ENCODE assay signal across 8 cellular contexts in genomic region chr3:44339181-44339741, GRCh38. TPM values are rescaled to one million over a fixed set of nuclear protein-coding genes. Genes with fewer than 3 reads are reported as not detected.
DNase-seq lines count a peak whose midpoint lies in the region; ATAC-seq and TF ChIP-seq lines count a peak whose summit lies in the region.

No MANE protein-coding gene starts in this region.

- H3K27me3 ChIP-seq in stomach = no peaks in the 10 kb centered on the region

- no peaks in the 10 kb centered on the region for H3K36me3 ChIP-seq in stomach

- intact Hi-C loops in activated T-helper 1 cell treated with anti-CD3 and anti-CD28 coated beads, Interleukin-12 subunit alpha, Interleukin-12 subunit beta, Interleukin-2, Interleukin-4 antibody, amounts not matched to agents 30 ng/mL and 10 ng/mL and 1 ng/mL, durations not matched to agents 14 hours and 24 hours and 36 hours (cut with micrococcal nuclease) = loop anchor here (2.0 to 10.0 kb wide), 4 partner anchors 286 to 1534 kb away; partner anchors contain the start of genes ACKR2, ANO10, HIGD1A and SNRK
- intact Hi-C loops in stomach (cut with DNase I; ENCODE audit: low total_unique reads) = no loop called here

- H3K27ac ChIP-seq in stomach = peak overlapping the region in 4 of 5 donors; percentile 94 to 99 (median 95)

- H3K36me3 Mint-ChIP-seq in activated T-helper 1 cell treated with anti-CD3 and anti-CD28 coated beads, Interleukin-12 subunit alpha, Interleukin-12 subunit beta, Interleukin-2, Interleukin-4 antibody, amounts not matched to agents 30 ng/mL and 10 ng/mL and 1 ng/mL, durations not matched to agents 14 hours and 24 hours and 36 hours (ENCODE audit: low read depth) = peaks cover 2% of the 10 kb centered on the region

- H3K4me1 ChIP-seq in stomach = peaks cover 11 to 50% (median 28%) of the 10 kb centered on the region in 4 donors

- DNase-seq in DMS79 treated with DMSO at 0.1 percent for 48 hours (lab: John Stamatoyannopoulos, UW) = peak; percentile 28
- no peak for DNase-seq in DMS79 (lab: John Stamatoyannopoulos, UW)
- DNase-seq in activated T-helper 1 cell treated with anti-CD3 and anti-CD28 coated beads, Interleukin-12 subunit alpha, Interleukin-12 subunit beta, Interleukin-2, Interleukin-4 antibody, amounts not matched to agents 30 ng/mL and 10 ng/mL and 1 ng/mL, durations not matched to agents 14 hours and 24 hours and 36 hours (ENCODE audit: low spot score) = no peak
- no peak for DNase-seq in stomach
- no peak for DNase-seq in NCI-H774 (lab: John Stamatoyannopoulos, UW)
- DNase-seq in left lobe of liver (ENCODE audit: low spot score) = no peak

- peaks cover 3% of the 10 kb centered on the region for H3K9me3 ChIP-seq in iPS-18c (ENCODE audit: control insufficient read depth, insufficient read depth, low read length)
- no peaks in the 10 kb centered on the region for H3K9me3 ChIP-seq in stomach

- peaks cover 17% of the 10 kb centered on the region for H3K4me1 Mint-ChIP-seq in activated T-helper 1 cell treated with anti-CD3 and anti-CD28 coated beads, Interleukin-12 subunit alpha, Interleukin-12 subunit beta, Interleukin-2, Interleukin-4 antibody, amounts not matched to agents 30 ng/mL and 10 ng/mL and 1 ng/mL, durations not matched to agents 14 hours and 24 hours and 36 hours (ENCODE audit: low read depth)

- no peak for ATAC-seq in left lobe of liver
- no peak for ATAC-seq in HG02970 (IDR thresholded peaks at IDR 0.05; ENCODE audit: low FRiP score, unreplicated experiment)

- no peak for TF ChIP-seq CTCF in stomach (IDR thresholded peaks at IDR 0.05)

- 5 to 10% (median 9%) methylated on average over 7 of the region's 7 CpGs for WGBS in stomach, 5 donors

- H3K4me3 Mint-ChIP-seq in activated T-helper 1 cell treated with anti-CD3 and anti-CD28 coated beads, Interleukin-12 subunit alpha, Interleukin-12 subunit beta, Interleukin-2, Interleukin-4 antibody, amounts not matched to agents 30 ng/mL and 10 ng/mL and 1 ng/mL, durations not matched to agents 14 hours and 24 hours and 36 hours = peak overlapping the region; percentile 98

- peak overlapping the region; percentile 96 for H3K27ac Mint-ChIP-seq in activated T-helper 1 cell treated with anti-CD3 and anti-CD28 coated beads, Interleukin-12 subunit alpha, Interleukin-12 subunit beta, Interleukin-2, Interleukin-4 antibody, amounts not matched to agents 30 ng/mL and 10 ng/mL and 1 ng/mL, durations not matched to agents 14 hours and 24 hours and 36 hours

- TF ChIP-seq EP300 in stomach (IDR thresholded peaks at IDR 0.05) = no peak

- TF ChIP-seq POLR2A in stomach (IDR thresholded peaks at IDR 0.05) = no peak

- no peaks in the 10 kb centered on the region for H3K9me3 Mint-ChIP-seq in activated T-helper 1 cell treated with anti-CD3 and anti-CD28 coated beads, Interleukin-12 subunit alpha, Interleukin-12 subunit beta, Interleukin-2, Interleukin-4 antibody, amounts not matched to agents 30 ng/mL and 10 ng/mL and 1 ng/mL, durations not matched to agents 14 hours and 24 hours and 36 hours

- H3K27me3 Mint-ChIP-seq in activated T-helper 1 cell treated with anti-CD3 and anti-CD28 coated beads, Interleukin-12 subunit alpha, Interleukin-12 subunit beta, Interleukin-2, Interleukin-4 antibody, amounts not matched to agents 30 ng/mL and 10 ng/mL and 1 ng/mL, durations not matched to agents 14 hours and 24 hours and 36 hours (ENCODE audit: insufficient read depth) = peaks cover 2% of the 10 kb centered on the region

- H3K4me3 ChIP-seq in iPS-18c (ENCODE audit: insufficient read depth, low read depth, low read length) (peak overlapping the region; percentile 82), stomach (peak overlapping the region; percentile 58 to 78 (median 68))

RNA-seq across cellular contexts. Expression of gene TCAIM, which starts 0.7 kb away (rescaled TPM):
- total RNA-seq in activated T-helper 1 cell treated with anti-CD3 and anti-CD28 coated beads, Interleukin-12 subunit alpha, Interleukin-12 subunit beta, Interleukin-2, Interleukin-4 antibody, amounts not matched to agents 30 ng/mL and 10 ng/mL and 1 ng/mL, durations not matched to agents 14 hours and 24 hours and 36 hours = 13.6 and 14.4 TPM in 2 replicates
- total RNA-seq in stomach (10 to 100 TPM; 10.7 to 42.6 (median 13.3) TPM), left lobe of liver (30.5 TPM)
- 10 to 100 TPM in 2 of 3 donors, 1 to 10 TPM in 1; 9.8 to 23.4 (median 12.6) TPM for polyA plus RNA-seq in stomach
